ENCODE assay signal across 25 cellular contexts in the genomic region with DNA sequence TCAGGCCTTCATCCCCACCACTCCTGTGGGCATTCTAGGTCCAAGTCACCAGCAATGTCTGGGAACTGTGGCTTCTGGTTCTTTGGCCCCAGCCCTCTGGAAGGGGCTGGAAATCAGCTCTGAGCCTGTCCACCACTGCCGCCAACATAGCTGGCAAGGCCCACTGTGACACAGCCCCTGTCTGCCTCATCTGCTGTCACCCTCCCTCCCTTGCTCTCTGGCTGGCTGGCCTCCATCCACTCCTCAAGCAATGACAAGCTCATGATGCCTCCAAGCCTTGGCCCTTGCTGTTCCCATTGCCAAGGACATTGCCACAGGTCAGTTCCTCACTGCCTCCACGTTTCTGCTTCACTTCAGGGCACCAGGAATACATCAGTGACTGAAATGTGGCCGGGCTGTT.
"Had no signal": no experiment of that assay in that cellular context is flagged by ENCODE, and none has a peak within 500 bp of the region (broad histone marks: within the 10 kb centered on the region; RNA-seq: fewer than 3 reads in every experiment).

No MANE protein-coding gene starts in this region.

- FAIRE-seq: islet of Langerhans, pancreas had no signal

- ATAC-seq: foreskin keratinocyte; left lung; natural killer cell treated with Interleukin-12 subunit alpha and Interleukin-12 subunit beta and Interleukin-15 and Interleukin-18, amount 100 ng/mL, for 72 hours; pancreas; sciatic nerve had no signal

- H3K27ac ChIP-seq: colonic mucosa, foreskin keratinocyte, left lung, neural progenitor cell, pancreas, prostate gland, spleen, stomach, thoracic aorta, transverse colon had no signal

- H3K9ac ChIP-seq: neural progenitor cell had no signal

- H3K4me2 ChIP-seq: neural progenitor cell had no signal

- H3K4me1 ChIP-seq: colonic mucosa, neural progenitor cell, pancreas, prostate gland, stomach, transverse colon had no signal

- H2AFZ ChIP-seq: neural progenitor cell had no signal

- H3K9me3 ChIP-seq: colonic mucosa, left lung, pancreas, prostate gland, spleen, stomach, thoracic aorta, transverse colon had no signal

- H3K4me3 ChIP-seq: colonic mucosa, left lung, lung, neural progenitor cell, pancreas, prostate gland, spleen, stomach, thoracic aorta, transverse colon had no signal

- DNase-seq: colonic mucosa; dermis blood vessel endothelial cell; erythroblast; foreskin keratinocyte; head of caudate nucleus; hypothalamus; left lung; mesenchymal stem cell; midbrain; occipital lobe; spleen; stimulated activated CD4-positive, alpha-beta T cell treated with anti-CD3 and anti-CD28 coated beads, Interleukin-15, amount 100 ng/mL, for 24 hours; stimulated activated CD4-positive, alpha-beta T cell treated with anti-CD3 and anti-CD28 coated beads, Interleukin-2, amount 100 ng/mL, for 24 hours; stimulated activated CD4-positive, alpha-beta T cell treated with anti-CD3 and anti-CD28 coated beads, Interleukin-4, amount 100 ng/mL, for 4 hours; stimulated activated naive CD4-positive, alpha-beta T cell; stomach; transverse colon had no signal

- H3K27me3 ChIP-seq: colonic mucosa, pancreas had no signal

- H3K36me3 ChIP-seq: colonic mucosa, left lung, neural progenitor cell, pancreas, prostate gland, spleen, stomach, thoracic aorta, transverse colon had no signal
